In the genomic region with DNA sequence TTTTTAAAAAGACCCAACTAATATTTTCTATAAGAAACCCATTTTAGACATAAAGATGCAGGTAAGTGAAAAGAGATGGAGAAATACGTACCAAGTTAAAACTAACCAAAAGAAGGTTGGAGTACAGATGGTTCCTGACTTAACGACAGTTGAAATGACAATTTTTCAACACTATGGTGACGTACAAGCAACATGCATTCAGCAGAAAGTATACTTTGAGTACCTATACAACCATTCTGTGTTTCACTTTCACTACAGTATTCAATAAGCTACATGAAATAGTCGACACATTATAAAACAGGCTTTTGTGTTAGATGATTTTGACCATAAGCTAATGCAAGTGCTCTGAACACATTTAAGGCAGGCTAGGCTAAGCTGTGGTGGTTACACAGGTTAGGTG, we compare ENCODE assay signal across 19 cellular contexts.
"Had no signal": no experiment of that assay in that cellular context is flagged by ENCODE, and none has a peak within 500 bp of the region (broad histone marks: within the 10 kb centered on the region; RNA-seq: fewer than 3 reads in every experiment).

No MANE protein-coding gene starts in this region.

- H3K27ac Mint-ChIP-seq: activated B cell treated with CpG ODN at 0.5 μM for 24 hours; activated CD4-positive, alpha-beta T cell treated with anti-CD3 and anti-CD28 coated beads for 36 hours; activated CD8-positive, alpha-beta T cell treated with anti-CD3 and anti-CD28 coated beads, Interleukin-2, amount 10 ng/mL, durations not matched to agents 7 days and 5 days; activated naive CD4-positive, alpha-beta T cell treated with anti-CD3 and anti-CD28 coated beads, Interleukin-2, amount 50 U/mL, for 24 hours; activated naive CD8-positive, alpha-beta T cell treated with anti-CD3 and anti-CD28 coated beads, Interleukin-2, amount 50 U/mL, for 24 hours; dendritic cell treated with granulocyte-macrophage colony-stimulating factor and Interleukin-4, amounts not matched to agents 40 ng/mL and 50 ng/mL, for 4 days; mesothelial cell of epicardium; naive thymus-derived CD4-positive, alpha-beta T cell; neural progenitor cell; T-helper 2 cell treated with Interferon-gamma antibody and Interleukin-4, amounts not matched to agents 5 μg/mL and 100 μg/mL, for 36 hours had no signal

- H3K27me3 Mint-ChIP-seq: activated B cell treated with CpG ODN at 0.5 μM for 24 hours; activated CD4-positive, alpha-beta T cell treated with anti-CD3 and anti-CD28 coated beads for 36 hours; activated naive CD4-positive, alpha-beta T cell treated with anti-CD3 and anti-CD28 coated beads, Interleukin-2, amount 50 U/mL, for 24 hours; activated naive CD8-positive, alpha-beta T cell treated with anti-CD3 and anti-CD28 coated beads, Interleukin-2, amount 50 U/mL, for 24 hours; dendritic cell treated with granulocyte-macrophage colony-stimulating factor and Interleukin-4, amounts not matched to agents 40 ng/mL and 50 ng/mL, for 4 days; naive thymus-derived CD4-positive, alpha-beta T cell had no signal

- H3K4me3 Mint-ChIP-seq: activated B cell treated with CpG ODN at 0.5 μM for 24 hours; activated CD4-positive, alpha-beta T cell treated with anti-CD3 and anti-CD28 coated beads for 36 hours; activated CD8-positive, alpha-beta T cell treated with anti-CD3 and anti-CD28 coated beads, Interleukin-2, amount 10 ng/mL, durations not matched to agents 7 days and 5 days; activated naive CD4-positive, alpha-beta T cell treated with anti-CD3 and anti-CD28 coated beads, Interleukin-2, amount 50 U/mL, for 24 hours; activated naive CD8-positive, alpha-beta T cell treated with anti-CD3 and anti-CD28 coated beads, Interleukin-2, amount 50 U/mL, for 24 hours; dendritic cell treated with granulocyte-macrophage colony-stimulating factor and Interleukin-4, amounts not matched to agents 40 ng/mL and 50 ng/mL, for 4 days; mesothelial cell of epicardium; naive thymus-derived CD4-positive, alpha-beta T cell; neural progenitor cell; T-helper 2 cell treated with Interferon-gamma antibody and Interleukin-4, amounts not matched to agents 5 μg/mL and 100 μg/mL, for 36 hours had no signal

- H3K9me3 Mint-ChIP-seq: activated B cell treated with CpG ODN at 0.5 μM for 24 hours; activated naive CD8-positive, alpha-beta T cell treated with anti-CD3 and anti-CD28 coated beads, Interleukin-2, amount 50 U/mL, for 24 hours; dendritic cell treated with granulocyte-macrophage colony-stimulating factor and Interleukin-4, amounts not matched to agents 40 ng/mL and 50 ng/mL, for 4 days; mesothelial cell of epicardium; neural progenitor cell had no signal

- ATAC-seq: activated CD4-positive, alpha-beta T cell treated with anti-CD3 and anti-CD28 coated beads for 36 hours; activated CD8-positive, alpha-beta T cell treated with anti-CD3 and anti-CD28 coated beads, Interleukin-2, amount 10 ng/mL, durations not matched to agents 7 days and 5 days; activated naive CD8-positive, alpha-beta T cell treated with anti-CD3 and anti-CD28 coated beads, Interleukin-2, amount 50 U/mL, for 24 hours; heart right ventricle; naive thymus-derived CD4-positive, alpha-beta T cell; right cardiac atrium had no signal

- DNase-seq: activated B cell treated with CpG ODN at 0.5 μM for 24 hours; activated CD4-positive, alpha-beta T cell treated with anti-CD3 and anti-CD28 coated beads for 36 hours; activated CD8-positive, alpha-beta T cell treated with anti-CD3 and anti-CD28 coated beads, Interleukin-2, amount 10 ng/mL, durations not matched to agents 7 days and 5 days; activated naive CD8-positive, alpha-beta T cell treated with anti-CD3 and anti-CD28 coated beads, Interleukin-2, amount 50 U/mL, for 24 hours; activated T-cell treated with anti-CD3 and anti-CD28 coated beads, Interleukin-2, amount 50 U/mL, for 1 hour; central memory CD4-positive, alpha-beta T cell; effector CD4-positive, alpha-beta T cell; esophagus squamous epithelium; foreskin melanocyte; heart right ventricle; naive thymus-derived CD4-positive, alpha-beta T cell; occipital lobe; right cardiac atrium; stimulated activated naive CD4-positive, alpha-beta T cell treated with Interleukin-2 at 50 U/mL for 16 hours had no signal
